In the genomic region with DNA sequence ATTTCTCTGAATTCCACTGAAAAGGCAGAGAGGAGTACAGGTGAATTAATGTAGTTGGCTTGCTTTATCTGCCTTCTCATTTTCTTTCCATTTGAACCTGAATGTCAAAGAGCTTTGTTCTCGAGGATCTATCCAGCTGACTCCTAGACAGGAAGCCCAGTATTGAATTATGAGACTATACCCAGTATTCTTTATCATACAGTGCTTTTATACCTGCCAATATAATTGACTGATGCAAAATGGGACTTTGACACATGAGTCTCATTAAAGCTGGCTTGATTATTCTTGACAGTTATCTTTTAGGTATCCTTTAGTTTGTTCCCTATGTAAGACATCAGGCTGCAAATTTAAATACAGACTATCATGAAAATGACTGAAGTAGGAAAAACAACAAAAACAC, we compare ENCODE assay signal across 21 cellular contexts.
DNase-seq lines count a peak whose midpoint lies in the region; ATAC-seq and TF ChIP-seq lines count a peak whose summit lies in the region.
"Had no signal": no experiment of that assay in that cellular context is flagged by ENCODE, and none has a peak within 500 bp of the region (broad histone marks: within the 10 kb centered on the region; RNA-seq: fewer than 3 reads in every experiment).

No MANE protein-coding gene starts in this region.

- 17 to 35% methylated on average over 1 of the region's 1 CpG for WGBS in transverse colon (ENCODE audit: low coverage in 1 of 2), 2 donors

- H3K79me2 ChIP-seq in DND-41 (ENCODE audit: insufficient read depth, low read length) (no peaks in the 10 kb centered on the region), MM.1S (ENCODE audit: low read length) (no peaks in the 10 kb centered on the region)

- TF ChIP-seq EP300 in transverse colon (IDR thresholded peaks at IDR 0.05; ENCODE audit: low read depth) = no peak

- H3K4me1 ChIP-seq in DND-41 (ENCODE audit: insufficient read depth, low read length) = peaks cover 60% of the 10 kb centered on the region
- peaks cover 0 to 29% (median 12%) of the 10 kb centered on the region in 4 donors for H3K4me1 ChIP-seq in transverse colon
- peaks cover 15% of the 10 kb centered on the region; the same call in 1 of the 2 replicates for H3K4me1 ChIP-seq in MM.1S (ENCODE audit: low read length)
- H3K4me1 ChIP-seq: SJCRH30 had no signal

- no peak for ATAC-seq in DND-41 (ENCODE audit: insufficient read depth, low read depth)
- peak; percentile 88 for ATAC-seq in left colon
- ATAC-seq: GM23338, HepG2, Right ventricle myocardium inferior had no signal

- DNase-seq in DND-41 (no peak), NCI-H146 treated with DMSO at 0.1 percent for 48 hours (lab: John Stamatoyannopoulos, UW; ENCODE audit: unreplicated experiment) (peak; percentile 39), left colon (no peak), transverse colon (no peak), MM.1S (no peak), NCI-H748 treated with DMSO at 0.1 percent for 48 hours (lab: John Stamatoyannopoulos, UW) (no peak), NAMALWA (ENCODE audit: low spot score) (no peak)
- DNase-seq: CD8-positive, alpha-beta memory T cell; H9; Kasumi-1; MV-4-11; NCI-H1694 treated with DMSO at 0.1 percent for 48 hours; NCI-H2081 treated with DMSO at 0.1 percent for 48 hours; NCI-H524; NCI-H82; NK-92 treated with Interleukin-12 subunit alpha and Interleukin-12 subunit beta, amount 100 ng/mL, for 24 hours; PC-9; SJCRH30 had no signal

- TF ChIP-seq POLR2A in transverse colon (IDR thresholded peaks at IDR 0.05) = no peak

- no peak for TF ChIP-seq CTCF in DND-41 (IDR thresholded peaks at IDR 0.05; ENCODE audit: borderline replicate concordance, extremely low read depth, low read length, poor library complexity, severe bottlenecking)
- TF ChIP-seq CTCF in transverse colon (IDR thresholded peaks at IDR 0.05) = no peak
- TF ChIP-seq CTCF in MM.1S (IDR thresholded peaks at IDR 0.05; ENCODE audit: low read length) = no peak

- H3K4me2 ChIP-seq in DND-41 (ENCODE audit: insufficient read depth, low read length) (no peak overlapping the region), MM.1S (ENCODE audit: low read depth, low read length) (no peak overlapping the region)
- H3K4me2 ChIP-seq: GM23338, PC-9 had no signal

- no peaks in the 10 kb centered on the region for H4K20me1 ChIP-seq in DND-41 (ENCODE audit: insufficient read depth, low read length)
- no peaks in the 10 kb centered on the region for H4K20me1 ChIP-seq in MM.1S (ENCODE audit: insufficient read depth, low read length)

- H3K9ac ChIP-seq in DND-41 (ENCODE audit: low read depth, low read length) = no peak overlapping the region
- H3K9ac ChIP-seq in MM.1S (ENCODE audit: low read length) = no peak overlapping the region

- H3K27ac ChIP-seq in DND-41 (ENCODE audit: low read length) = peak overlapping the region; percentile 54; the same call in 1 of the 2 replicates
- peak overlapping the region in 3 of 4 donors; percentile 31 to 63 (median 59) for H3K27ac ChIP-seq in transverse colon
- no peak overlapping the region for H3K27ac ChIP-seq in MM.1S (ENCODE audit: low read length)
- H3K27ac ChIP-seq: PC-9, SJCRH30 had no signal

- H3K9me3 ChIP-seq in DND-41 (ENCODE audit: insufficient read depth, low read length, severe bottlenecking) = no peaks in the 10 kb centered on the region
- H3K9me3 ChIP-seq in transverse colon = no peaks in the 10 kb centered on the region
- H3K9me3 ChIP-seq in MM.1S (replicated peaks; ENCODE audit: insufficient read depth, low read length) = no peaks in the 10 kb centered on the region
- H3K9me3 ChIP-seq: SJCRH30 had no signal

- H3K27me3 ChIP-seq in DND-41 (ENCODE audit: insufficient read depth, low read length, poor library complexity) (no peaks in the 10 kb centered on the region), transverse colon (peaks cover 4% of the 10 kb centered on the region), MM.1S (replicated peaks; ENCODE audit: insufficient read depth, low read length) (no peaks in the 10 kb centered on the region)
- H3K27me3 ChIP-seq: SJCRH30 had no signal

- H3K4me3 ChIP-seq in DND-41 (ENCODE audit: low read depth in 1 of 2, low read length in 2 of 2) (no peak overlapping the region), transverse colon (no peak overlapping the region), MM.1S (ENCODE audit: low read length) (no peak overlapping the region)
- H3K4me3 ChIP-seq: GM23338, PC-9, SJCRH30 had no signal

- in situ Hi-C loops in transverse colon (cut with MboI; ENCODE audit: low pct_ligation_motif_present in 1 of 4, low pct_unique_long_range_greater_than_20kb in 1 of 4, low sequenced_read_pairs in 3 of 4) = no loop called here

- H3F3A ChIP-seq in MM.1S (ENCODE audit: insufficient read depth, low read length) = no peaks in the 10 kb centered on the region

- H2AFZ ChIP-seq in DND-41 (ENCODE audit: low read depth, low read length) (0 out of 2 replicates have a peak overlapping the region, but pooled peaks have one; percentile 41), MM.1S (ENCODE audit: low read length) (no peak overlapping the region)
- H2AFZ ChIP-seq: GM23338, PC-9 had no signal

- no peaks in the 10 kb centered on the region; the same call in 1 of the 2 replicates for H3K36me3 ChIP-seq in DND-41 (ENCODE audit: insufficient read depth, low read length)
- H3K36me3 ChIP-seq in transverse colon = no peaks in the 10 kb centered on the region
- H3K36me3 ChIP-seq in MM.1S (replicated peaks; ENCODE audit: insufficient read depth, low read length) = no peaks in the 10 kb centered on the region
- H3K36me3 ChIP-seq: SJCRH30 had no signal

- intact Hi-C loops in left colon (cut with DNase I, micrococcal nuclease) (no loop called here), transverse colon (cut with DNase I; ENCODE audit: low total_unique reads) (no loop called here)

- no peaks in the 10 kb centered on the region for H3K9me2 ChIP-seq in MM.1S (replicated peaks; ENCODE audit: insufficient read depth, low read length)
